In the genomic region with DNA sequence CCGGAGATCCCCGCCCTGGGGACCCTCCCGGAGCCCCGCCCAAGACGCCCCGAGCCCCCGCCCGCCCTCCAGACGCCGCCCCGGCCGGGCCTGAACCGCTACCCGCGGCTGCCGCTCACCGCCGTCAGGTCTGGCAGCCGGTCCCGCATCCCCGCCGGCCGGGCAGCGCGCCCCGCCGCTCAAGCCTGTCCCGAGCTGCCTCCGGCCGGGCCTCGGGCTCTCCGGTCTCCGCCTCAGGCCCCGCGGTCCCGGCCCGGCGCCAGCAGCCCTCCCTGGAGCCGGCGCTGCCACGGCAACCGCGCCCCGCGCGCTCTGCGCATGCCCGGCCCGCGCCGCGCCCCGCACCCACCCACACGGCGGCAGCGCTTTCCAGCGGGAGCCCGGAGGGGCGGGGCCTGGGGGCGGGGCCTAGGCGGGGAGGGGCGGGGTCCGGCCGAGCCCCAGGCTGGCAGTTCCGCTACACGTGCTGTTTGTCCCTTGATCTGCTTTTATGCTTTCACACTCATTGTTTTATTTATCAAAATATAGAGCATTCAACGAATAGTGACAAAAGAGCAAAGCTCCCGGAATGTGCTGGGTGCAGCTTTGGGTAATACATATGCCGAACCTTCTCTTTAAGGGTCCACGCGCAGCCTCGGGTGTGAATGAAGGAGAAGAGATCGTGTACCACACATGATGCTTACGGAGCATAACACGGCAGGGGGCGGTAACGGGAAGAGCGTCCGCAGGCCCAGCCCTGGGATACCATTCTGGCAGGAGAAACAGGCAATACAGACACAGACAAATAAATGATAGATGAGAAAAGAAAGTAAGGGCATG, we compare ENCODE assay signal across 8 cellular contexts.
DNase-seq lines count a peak whose midpoint lies in the region; ATAC-seq and TF ChIP-seq lines count a peak whose summit lies in the region.

Gene STX2 (minus strand): TSS at position 300 of the 819 bp plus-strand sequence. CDS start 151 bp downstream, at position 149.

- peaks cover 2% of the 10 kb centered on the region; the same call in 1 of the 2 replicates for H3K9me3 ChIP-seq in HUES6 (ENCODE audit: control insufficient read depth, insufficient read depth, low read depth, low read length)
- H3K9me3 ChIP-seq in OCI-LY3 (ENCODE audit: insufficient read depth, low read length): no peaks in the 10 kb centered on the region
- H3K9me3 ChIP-seq in mucosa of stomach (ENCODE audit: control insufficient read depth, low read length): no peaks in the 10 kb centered on the region

- peaks cover 24% of the 10 kb centered on the region for H3K79me2 ChIP-seq in OCI-LY3 (ENCODE audit: low read length)

- H3K27me3 ChIP-seq in HUES6 (ENCODE audit: control insufficient read depth, insufficient read depth, low read length) (peaks cover 6% of the 10 kb centered on the region; the same call in 1 of the 2 replicates), OCI-LY3 (ENCODE audit: low read depth, low read length) (no peaks in the 10 kb centered on the region), mucosa of stomach (ENCODE audit: control insufficient read depth, insufficient read depth, low read length) (peaks cover 12% of the 10 kb centered on the region)

- H3K36me3 ChIP-seq in HUES6 (ENCODE audit: control insufficient read depth, insufficient read depth, low read length): no peaks in the 10 kb centered on the region
- H3K36me3 ChIP-seq in OCI-LY3 (replicated peaks; ENCODE audit: low read depth, low read length): no peaks in the 10 kb centered on the region
- no peaks in the 10 kb centered on the region for H3K36me3 ChIP-seq in mucosa of stomach (ENCODE audit: control insufficient read depth, insufficient read depth, low read length)

- peak within 1 kb of the TSS; percentile 98 for H3K4me2 ChIP-seq in OCI-LY3 (ENCODE audit: low read length)

- peak; percentile 86 for ATAC-seq in GM21423 (IDR thresholded peaks at IDR 0.05; ENCODE audit: unreplicated experiment)

- no peak for TF ChIP-seq POLR2A in erythroblast (IDR thresholded peaks at IDR 0.05; ENCODE audit: low read length)

- H4K20me1 ChIP-seq in OCI-LY3 (ENCODE audit: insufficient read depth, low read length): peaks cover 4% of the 10 kb centered on the region; the same call in 1 of the 2 replicates

- peak within 1 kb of the TSS; percentile 86 for H2AFZ ChIP-seq in OCI-LY3 (ENCODE audit: low read depth, low read length)

- H3K4me3 ChIP-seq in HUES6 (ENCODE audit: low read depth, low read length): peak within 1 kb of the TSS; percentile 85
- H3K4me3 ChIP-seq in OCI-LY3 (ENCODE audit: low read length): peak within 1 kb of the TSS; percentile 100
- no peak within 1 kb of the TSS for H3K4me3 ChIP-seq in mucosa of stomach (ENCODE audit: low read length)

- 0 out of 2 replicates have a peak, but pooled peaks have one; percentile 14 for TF ChIP-seq CTCF in OCI-LY3 (IDR thresholded peaks at IDR 0.05; ENCODE audit: low read depth, low read length)

- peaks cover 24% of the 10 kb centered on the region for H3K4me1 ChIP-seq in HUES6 (ENCODE audit: control insufficient read depth, insufficient read depth, low read length)
- H3K4me1 ChIP-seq in OCI-LY3 (ENCODE audit: low read length): peaks cover 13% of the 10 kb centered on the region
- H3K4me1 ChIP-seq in mucosa of stomach (ENCODE audit: control insufficient read depth, insufficient read depth, low read length): peaks cover 9% of the 10 kb centered on the region

- DNase-seq in DMS114 treated with DMSO at 0.1 percent for 48 hours (lab: John Stamatoyannopoulos, UW; ENCODE audit: unreplicated experiment) (peak; percentile 87), activated T-cell treated with anti-CD3 and anti-CD28 coated beads for 48 hours (ENCODE audit: low read depth) (peak; percentile 90), erythroblast (lab: John Stamatoyannopoulos, UW) (peak; percentile 89 to 95)
- DNase-seq in stimulated activated CD8-positive, alpha-beta memory T cell treated with anti-CD3 and anti-CD28 coated beads, Interleukin-4, amount 100 ng/mL, for 48 hours: peak; percentile 90

- no peak within 1 kb of the TSS for H3K27ac ChIP-seq in HUES6 (ENCODE audit: low read depth, low read length)
- H3K27ac ChIP-seq in OCI-LY3 (ENCODE audit: low read length): no peak within 1 kb of the TSS

- H3K9ac ChIP-seq in HUES6 (ENCODE audit: low read length): peak within 1 kb of the TSS; percentile 65
- peak within 1 kb of the TSS; percentile 88 for H3K9ac ChIP-seq in OCI-LY3 (ENCODE audit: low read length)
- H3K9ac ChIP-seq in mucosa of stomach (ENCODE audit: low read length): peak within 1 kb of the TSS; percentile 39
